21 cellular contexts compared by ENCODE assay signal in genomic region chr10:112821663-112822062, GRCh38.
DNase-seq lines count a peak whose midpoint lies in the region; ATAC-seq, FAIRE-seq and TF ChIP-seq lines count a peak whose summit lies in the region.
"Had no signal": no experiment of that assay in that cellular context is flagged by ENCODE, and none has a peak within 500 bp of the region (broad histone marks: within the 10 kb centered on the region; RNA-seq: fewer than 3 reads in every experiment).

No MANE protein-coding gene starts in this region.

- no peak overlapping the region for H3K4ac ChIP-seq in neuronal stem cell (ENCODE audit: low read length)

- H3K27ac ChIP-seq in kidney (ENCODE audit: low read depth in 2 of 2, low read length in 2 of 2) (no peak overlapping the region), neuronal stem cell (replicated peaks; ENCODE audit: low read length) (no peak overlapping the region), MM.1S (ENCODE audit: low read length) (no peak overlapping the region)
- H3K27ac ChIP-seq: PC-9, SJCRH30 had no signal

- DNase-seq in AG08396 (ENCODE audit: low spot score), result peak; percentile 23
- peak; percentile 9 to 56 for DNase-seq in cardiac fibroblast (ENCODE audit: low read depth in 2 of 2)
- DNase-seq in kidney, result peak; percentile 49
- DNase-seq in neuronal stem cell (ENCODE audit: low spot score), result no peak
- DNase-seq in MM.1S, result no peak
- DNase-seq in SHP77 (lab: John Stamatoyannopoulos, UW), result no peak
- DNase-seq: 8988T; BE2C; CD4-positive, CD25-positive, alpha-beta regulatory T cell; COR-L47; DMS153; GF-D8; NCI-H1694 treated with DMSO at 0.1 percent for 48 hours; NCI-H2227 treated with DMSO at 0.1 percent for 48 hours; NCI-H510A treated with DMSO at 0.1 percent for 48 hours; PC-9; SJCRH30 had no signal

- no peaks in the 10 kb centered on the region for H3K9me2 ChIP-seq in MM.1S (replicated peaks; ENCODE audit: insufficient read depth, low read length)

- H3K9me3 ChIP-seq in kidney (ENCODE audit: control insufficient read depth in 1 of 2, low read length in 2 of 2), result no peaks in the 10 kb centered on the region
- no peaks in the 10 kb centered on the region for H3K9me3 ChIP-seq in neuronal stem cell (replicated peaks in 1 of 2; ENCODE audit: control insufficient read depth in 2 of 2, insufficient read depth in 1 of 2, low read depth in 1 of 2, low read length in 2 of 2)
- H3K9me3 ChIP-seq in MM.1S (replicated peaks; ENCODE audit: insufficient read depth, low read length), result no peaks in the 10 kb centered on the region
- H3K9me3 ChIP-seq: BE2C had no signal

- intact Hi-C loops in kidney (cut with DNase I), result no loop called here

- no peak overlapping the region for H3K18ac ChIP-seq in neuronal stem cell (ENCODE audit: low read length)

- H3K4me1 ChIP-seq in kidney (ENCODE audit: control insufficient read depth in 1 of 2, insufficient read depth in 1 of 2, low read depth in 1 of 2, low read length in 2 of 2) (no peaks in the 10 kb centered on the region), neuronal stem cell (ENCODE audit: control insufficient read depth in 2 of 2, insufficient read depth in 1 of 2, low read depth in 1 of 2, low read length in 2 of 2) (peaks cover 9 to 22% of the 10 kb centered on the region in 2 donors), MM.1S (ENCODE audit: low read length) (no peaks in the 10 kb centered on the region)
- H3K4me1 ChIP-seq: BE2C had no signal

- WGBS in neuronal stem cell (ENCODE audit: extremely low coverage in 2 of 2, insufficient read length in 2 of 2, insufficient replicate concordance in 1 of 2), 2 donors, result no CpG with 5 or more reads among the region's 7 CpGs

- H3K79me1 ChIP-seq in neuronal stem cell (ENCODE audit: low read depth, low read length), result peaks cover 2% of the 10 kb centered on the region

- H2BK5ac ChIP-seq in neuronal stem cell (ENCODE audit: low read length), result no peak overlapping the region

- no peak overlapping the region for H3K4me2 ChIP-seq in neuronal stem cell (ENCODE audit: insufficient read depth, low read length, poor library complexity, severe bottlenecking)
- no peak overlapping the region for H3K4me2 ChIP-seq in MM.1S (ENCODE audit: low read depth, low read length)
- H3K4me2 ChIP-seq: PC-9 had no signal

- H4K8ac ChIP-seq in neuronal stem cell (ENCODE audit: low read depth, low read length), result no peak overlapping the region

- H3K23ac ChIP-seq in neuronal stem cell (ENCODE audit: low read depth, low read length, poor library complexity), result no peak overlapping the region

- no peaks in the 10 kb centered on the region for H4K20me1 ChIP-seq in MM.1S (ENCODE audit: insufficient read depth, low read length)

- no peak overlapping the region for H2BK12ac ChIP-seq in neuronal stem cell (ENCODE audit: low read length)

- H4K91ac ChIP-seq in neuronal stem cell (ENCODE audit: low read depth, low read length, poor library complexity), result no peak overlapping the region

- FAIRE-seq in kidney (lab: Jason Lieb, UNC), result no peak
- FAIRE-seq: GM12878, K562 had no signal

- no peak for TF ChIP-seq CTCF in cardiac fibroblast (IDR thresholded peaks at IDR 0.05; ENCODE audit: low read depth, low read length)
- no peak for TF ChIP-seq CTCF in kidney (IDR thresholded peaks at IDR 0.05; ENCODE audit: borderline replicate concordance, extremely low read depth, insufficient read depth)
- TF ChIP-seq CTCF in MM.1S (IDR thresholded peaks at IDR 0.05; ENCODE audit: low read length), result no peak

- H3K9ac ChIP-seq in kidney (ENCODE audit: low read length in 2 of 2), result no peak overlapping the region
- H3K9ac ChIP-seq in neuronal stem cell (ENCODE audit: low read depth, low read length, poor library complexity), result no peak overlapping the region
- H3K9ac ChIP-seq in MM.1S (ENCODE audit: low read length), result no peak overlapping the region

- H3K4me3 ChIP-seq in cardiac fibroblast (replicated peaks in 1 of 2; ENCODE audit: low read depth in 2 of 2, low read length in 2 of 2) (no peak overlapping the region), kidney (ENCODE audit: low read length in 2 of 2) (no peak overlapping the region), neuronal stem cell (ENCODE audit: low read length in 2 of 2) (no peak overlapping the region), MM.1S (ENCODE audit: low read length) (no peak overlapping the region)
- H3K4me3 ChIP-seq: GM12878, K562, PC-9, SJCRH30 had no signal

- H3K27me3 ChIP-seq in neuronal stem cell (ENCODE audit: control insufficient read depth in 3 of 3, insufficient read depth in 3 of 3, low read depth in 1 of 3, low read length in 3 of 3) (no peaks in the 10 kb centered on the region), MM.1S (replicated peaks; ENCODE audit: insufficient read depth, low read length) (no peaks in the 10 kb centered on the region)
- H3K27me3 ChIP-seq: BE2C, SJCRH30 had no signal

- H3K36me3 ChIP-seq in kidney (ENCODE audit: control insufficient read depth in 1 of 2, insufficient read depth in 2 of 2, low read length in 2 of 2) (no peaks in the 10 kb centered on the region), neuronal stem cell (replicated peaks in 1 of 2; ENCODE audit: control insufficient read depth in 2 of 2, insufficient read depth in 2 of 2, low read length in 2 of 2) (no peaks in the 10 kb centered on the region), MM.1S (replicated peaks; ENCODE audit: insufficient read depth, low read length) (no peaks in the 10 kb centered on the region)
- H3K36me3 ChIP-seq: BE2C, SJCRH30 had no signal

- H3K14ac ChIP-seq in neuronal stem cell (ENCODE audit: low read length), result peak overlapping the region; percentile 82

- H3K79me2 ChIP-seq in MM.1S (ENCODE audit: low read length), result no peaks in the 10 kb centered on the region

- H2AFZ ChIP-seq in neuronal stem cell (ENCODE audit: low read length), result no peak overlapping the region
- no peak overlapping the region for H2AFZ ChIP-seq in MM.1S (ENCODE audit: low read length)
- H2AFZ ChIP-seq: PC-9 had no signal

- H2AK5ac ChIP-seq in neuronal stem cell (ENCODE audit: low read depth, low read length), result peak overlapping the region; percentile 48

- no peak overlapping the region for H2BK120ac ChIP-seq in neuronal stem cell (ENCODE audit: low read depth, low read length)

- no peak for ATAC-seq in GM19397 (IDR thresholded peaks at IDR 0.05; ENCODE audit: unreplicated experiment)
- ATAC-seq in GM21529 (IDR thresholded peaks at IDR 0.05; ENCODE audit: unreplicated experiment), result no peak
- ATAC-seq: GM12878, K562 had no signal

- H2BK15ac ChIP-seq in neuronal stem cell (ENCODE audit: low read length), result no peak overlapping the region

- no peaks in the 10 kb centered on the region for H3F3A ChIP-seq in MM.1S (ENCODE audit: insufficient read depth, low read length)

Comparison
In these comparisons a context has a peak if more than half of its experiments do, and no peak if none do; other contexts are left out.
1. DNase-seq: peak in AG08396 (single experiment), cardiac fibroblast (2 of 2) and kidney (single experiment); none in neuronal stem cell (single experiment), MM.1S (single experiment) and SHP77 (0 of 2).